Comparison of ENCODE assay signal across 12 cellular contexts in genomic region chr9:120689860-120690259, GRCh38. TPM values are rescaled to one million over a fixed set of nuclear protein-coding genes. Genes with fewer than 3 reads are reported as not detected.
DNase-seq lines count a peak whose midpoint lies in the region; TF ChIP-seq lines count a peak whose summit lies in the region.
"Had no signal": no experiment of that assay in that cellular context is flagged by ENCODE, and none has a peak within 500 bp of the region (broad histone marks: within the 10 kb centered on the region; RNA-seq: fewer than 3 reads in every experiment).

No MANE protein-coding gene starts in this region.

- H3K4me3 ChIP-seq in AG04449 (ENCODE audit: low read depth, low read length), result no peak overlapping the region
- no peak overlapping the region for H3K4me3 ChIP-seq in kidney epithelial cell (ENCODE audit: low read depth, low read length)
- no peak overlapping the region for H3K4me3 ChIP-seq in OCI-LY7 (ENCODE audit: low read depth, low read length, poor library complexity, severe bottlenecking)
- H3K4me3 ChIP-seq: coronary artery, testis had no signal

- H3K4me2 ChIP-seq in OCI-LY7 (ENCODE audit: low read length), result no peak overlapping the region

- H3K79me2 ChIP-seq in OCI-LY7 (ENCODE audit: insufficient read depth, low read depth, low read length), result no peaks in the 10 kb centered on the region

- no peaks in the 10 kb centered on the region for H3K9me2 ChIP-seq in OCI-LY7 (ENCODE audit: insufficient read depth, low read length)

- H3K36me3 ChIP-seq in kidney epithelial cell (ENCODE audit: control insufficient read depth, insufficient read depth, low read length) (no peaks in the 10 kb centered on the region), OCI-LY7 (ENCODE audit: insufficient read depth, low read length) (no peaks in the 10 kb centered on the region)

- no peak overlapping the region for H2AFZ ChIP-seq in OCI-LY7 (ENCODE audit: low read length)

- no peak overlapping the region for H3K27ac ChIP-seq in OCI-LY7 (ENCODE audit: low read depth, low read length, poor library complexity, severe bottlenecking)
- H3K27ac ChIP-seq: coronary artery, testis had no signal

- no TSS peak for BruUV-seq in OCI-LY7 (replicated peaks; lab: Mats Ljungman, UMichigan)

- POLR2A ChIA-PET in AG04449 (lab: Yijun Ruan, JAX) (interaction anchor here (0.6 kb wide), 1 partner anchor 40 kb away, joined by 4 read pairs; no protein-coding TSS in a partner anchor), OCI-LY7 (lab: Charles Lee) (no interaction called here)

- H4K20me1 ChIP-seq in OCI-LY7 (ENCODE audit: insufficient read depth, low read length), result 0 out of 2 replicates have a peak, but pooled peaks cover 7% of the 10 kb centered on the region

- CTCF ChIA-PET in AG04449 (lab: Yijun Ruan, JAX) (no interaction called here), OCI-LY7 (lab: Charles Lee; ENCODE audit: unreplicated experiment) (no interaction called here)

- DNase-seq in AG04449 (ENCODE audit: low read depth, low spot score), result peak; percentile 47
- DNase-seq in NCI-H1105 (lab: John Stamatoyannopoulos, UW), result peak; percentile 40
- DNase-seq in SHP77 (lab: John Stamatoyannopoulos, UW), result peak; percentile 59 to 75
- peak; percentile 34 for DNase-seq in kidney epithelial cell (ENCODE audit: low read depth)
- no peak for DNase-seq in HK-2 (ENCODE audit: unreplicated experiment)
- DNase-seq in NOMO-1 treated with dmso at 0.1 percent for 144 hours (lab: John Stamatoyannopoulos, UW; ENCODE audit: unreplicated experiment), result no peak
- no peak for DNase-seq in OCI-LY7 (ENCODE audit: low spot score)
- no peak for DNase-seq in NCI-H524 treated with DMSO at 0.1 percent for 48 hours (lab: John Stamatoyannopoulos, UW)
- DNase-seq: NCI-H2081 treated with DMSO at 0.1 percent for 48 hours, SIG-M5, testis had no signal

- no peaks in the 10 kb centered on the region for H3K4me1 ChIP-seq in OCI-LY7 (ENCODE audit: insufficient read depth, low read length, poor library complexity, severe bottlenecking)

- intact Hi-C loops in OCI-LY7 (cut with micrococcal nuclease; ENCODE audit: unreplicated experiment), result no loop called here

- H3K27me3 ChIP-seq in kidney epithelial cell (ENCODE audit: control insufficient read depth, insufficient read depth, low read length), result no peaks in the 10 kb centered on the region
- H3K27me3 ChIP-seq: testis had no signal

- no peak for TF ChIP-seq CTCF in AG04449 (IDR thresholded peaks at IDR 0.05; ENCODE audit: insufficient read depth, low read length, missing control alignments)
- no peak for TF ChIP-seq CTCF in kidney epithelial cell (IDR thresholded peaks at IDR 0.05; ENCODE audit: insufficient read depth, low read length, poor library complexity, severe bottlenecking)
- no peak for TF ChIP-seq CTCF in OCI-LY7 (conservative IDR thresholded peaks at IDR 0.05; ENCODE audit: low read length)

- H3K9me3 ChIP-seq in OCI-LY7 (ENCODE audit: low read length), result no peaks in the 10 kb centered on the region
- H3K9me3 ChIP-seq: testis had no signal

RNA-seq across cellular contexts. Expression of gene MEGF9, which starts 24.4 kb away (rescaled TPM):
- total RNA-seq in kidney epithelial cell (10.0 and 11.1 TPM in 2 replicates), OCI-LY7 (2022) (10.2 and 10.6 TPM in 2 replicates)
- total RNA-seq in OCI-LY7 (2014; rRNA removed; shearing (Covaris generic)), result 4.8 and 5.1 TPM in 2 replicates

Comparison
In these comparisons a context has a peak if more than half of its experiments do, and no peak if none do; other contexts are left out.
1. DNase-seq: peak in AG04449 (single experiment), NCI-H1105 (single experiment), SHP77 (2 of 2) and kidney epithelial cell (single experiment); none in HK-2 (single experiment), NOMO-1 treated with dmso at 0.1 percent for 144 hours (single experiment), OCI-LY7 (single experiment) and NCI-H524 treated with DMSO at 0.1 percent for 48 hours (single experiment).